Comparison of ENCODE assay signal across 17 cellular contexts in genomic region chr7:151710646-151711434, GRCh38.
DNase-seq lines count a peak whose midpoint lies in the region; ATAC-seq and TF ChIP-seq lines count a peak whose summit lies in the region.
"Had no signal": no experiment of that assay in that cellular context is flagged by ENCODE, and none has a peak within 500 bp of the region (broad histone marks: within the 10 kb centered on the region; RNA-seq: fewer than 3 reads in every experiment).

No MANE protein-coding gene starts in this region.

- H3K9ac ChIP-seq in BLaER1 = no peak overlapping the region
- H3K9ac ChIP-seq in OCI-LY3 (ENCODE audit: low read length) = peak overlapping the region; percentile 10; the same call in 1 of the 2 replicates
- no peak overlapping the region for H3K9ac ChIP-seq in mesendoderm (ENCODE audit: low read length)
- H3K9ac ChIP-seq: KMS-11 had no signal

- H3K27ac ChIP-seq in BLaER1 = peak overlapping the region; percentile 28
- peak overlapping the region; percentile 38; the same call in 1 of the 2 replicates for H3K27ac ChIP-seq in OCI-LY3 (ENCODE audit: low read length)
- H3K27ac ChIP-seq in foreskin keratinocyte = no peak overlapping the region
- H3K27ac ChIP-seq in mesendoderm (ENCODE audit: low read depth, low read length) = no peak overlapping the region
- H3K27ac ChIP-seq: KMS-11, SK-N-MC had no signal

- H3K4me3 ChIP-seq in BLaER1 (no peak overlapping the region), OCI-LY3 (ENCODE audit: low read length) (peak overlapping the region; percentile 52), mesendoderm (ENCODE audit: low read length) (no peak overlapping the region)
- H3K4me3 ChIP-seq: SK-N-MC had no signal

- H3K4ac ChIP-seq in mesendoderm (ENCODE audit: low read depth, low read length) = no peak overlapping the region

- H3K23ac ChIP-seq in mesendoderm (ENCODE audit: low read length) = peak overlapping the region; percentile 61

- peak in 1 of 2 donors; percentile 40 for DNase-seq in foreskin keratinocyte
- DNase-seq in mesendoderm = no peak
- no peak for DNase-seq in NCI-H510A treated with DMSO at 0.1 percent for 48 hours (lab: John Stamatoyannopoulos, UW)
- DNase-seq in middle frontal gyrus (ENCODE audit: extremely low spot score, low spot score) = no peak
- DNase-seq: BE2C; Calu3; CD4-positive, alpha-beta memory T cell; HCEC 1CT; NCI-H1048; NCI-H1436 treated with DMSO at 0.1 percent for 48 hours; NCI-H2029 treated with DMSO at 0.1 percent for 48 hours; NCI-H2171 treated with DMSO at 0.1 percent for 48 hours had no signal

- H3K4me2 ChIP-seq in BLaER1 (no peak overlapping the region), OCI-LY3 (ENCODE audit: low read length) (peak overlapping the region; percentile 60), mesendoderm (ENCODE audit: low read length) (no peak overlapping the region)
- H3K4me2 ChIP-seq: KMS-11 had no signal

- H2BK5ac ChIP-seq in mesendoderm (ENCODE audit: low read length) = no peak overlapping the region

- no peak overlapping the region for H2AK5ac ChIP-seq in mesendoderm (ENCODE audit: low read length)

- H2AFZ ChIP-seq in OCI-LY3 (ENCODE audit: low read depth, low read length) = peak overlapping the region; percentile 3; the same call in 1 of the 2 replicates

- no peaks in the 10 kb centered on the region for H4K20me1 ChIP-seq in BLaER1
- no peaks in the 10 kb centered on the region for H4K20me1 ChIP-seq in OCI-LY3 (ENCODE audit: insufficient read depth, low read length)

- no peak overlapping the region for H2BK120ac ChIP-seq in mesendoderm (ENCODE audit: low read depth, low read length)

- H2BK15ac ChIP-seq in mesendoderm (replicated peaks; ENCODE audit: low read depth) = no peak overlapping the region

- no peaks in the 10 kb centered on the region for H3K9me3 ChIP-seq in BLaER1
- no peaks in the 10 kb centered on the region for H3K9me3 ChIP-seq in OCI-LY3 (ENCODE audit: insufficient read depth, low read length)
- H3K9me3 ChIP-seq: BE2C had no signal

- no peaks in the 10 kb centered on the region for H3K79me1 ChIP-seq in mesendoderm (ENCODE audit: low read length)

- H3K4me1 ChIP-seq in BLaER1 (peaks cover 74% of the 10 kb centered on the region), OCI-LY3 (ENCODE audit: low read length) (peaks cover 53% of the 10 kb centered on the region), foreskin keratinocyte (no peaks in the 10 kb centered on the region), mesendoderm (ENCODE audit: control insufficient read depth, low read depth, low read length) (peaks cover 2% of the 10 kb centered on the region)
- H3K4me1 ChIP-seq: BE2C had no signal

- H3K56ac ChIP-seq in mesendoderm (ENCODE audit: low read length) = no peak overlapping the region

- H3K18ac ChIP-seq in mesendoderm (ENCODE audit: low read length) = no peak overlapping the region

- H3K79me2 ChIP-seq in OCI-LY3 (ENCODE audit: low read length) (no peaks in the 10 kb centered on the region), mesendoderm (ENCODE audit: control insufficient read depth, insufficient read depth, low read length) (no peaks in the 10 kb centered on the region)

- no peaks in the 10 kb centered on the region for H3K27me3 ChIP-seq in BLaER1
- peaks cover 15% of the 10 kb centered on the region for H3K27me3 ChIP-seq in OCI-LY3 (ENCODE audit: low read depth, low read length)
- no peaks in the 10 kb centered on the region for H3K27me3 ChIP-seq in foreskin keratinocyte
- H3K27me3 ChIP-seq in mesendoderm (ENCODE audit: insufficient read depth, low read length, poor library complexity) = no peaks in the 10 kb centered on the region
- H3K27me3 ChIP-seq: BE2C had no signal

- H4K8ac ChIP-seq in mesendoderm (ENCODE audit: low read depth, low read length) = no peak overlapping the region

- H3K36me3 ChIP-seq in BLaER1 (no peaks in the 10 kb centered on the region), OCI-LY3 (replicated peaks; ENCODE audit: low read depth, low read length) (no peaks in the 10 kb centered on the region), mesendoderm (ENCODE audit: control insufficient read depth, insufficient read depth, low read length) (no peaks in the 10 kb centered on the region)
- H3K36me3 ChIP-seq: BE2C had no signal

- TF ChIP-seq CTCF in OCI-LY3 (IDR thresholded peaks at IDR 0.05; ENCODE audit: low read depth, low read length) = no peak
- TF ChIP-seq CTCF in foreskin keratinocyte (conservative IDR thresholded peaks at IDR 0.05) = peak; percentile 6

- no CpG with 5 or more reads among the region's 4 CpGs for WGBS in mesendoderm (ENCODE audit: extremely low coverage, insufficient coverage, low lambda C conversion rate)

- H4K5ac ChIP-seq in mesendoderm (ENCODE audit: low read length) = no peak overlapping the region

- ATAC-seq in foreskin keratinocyte = no peak
- ATAC-seq in HG03045 (IDR thresholded peaks at IDR 0.05; ENCODE audit: unreplicated experiment) = no peak

Comparison
In these comparisons a context has a peak if more than half of its experiments do, and no peak if none do; other contexts are left out.
1. H3K27ac ChIP-seq: peak in BLaER1 (single experiment) and OCI-LY3 (single experiment); none in foreskin keratinocyte (single experiment) and mesendoderm (single experiment).